20 cellular contexts compared by ENCODE assay signal in the genomic region with DNA sequence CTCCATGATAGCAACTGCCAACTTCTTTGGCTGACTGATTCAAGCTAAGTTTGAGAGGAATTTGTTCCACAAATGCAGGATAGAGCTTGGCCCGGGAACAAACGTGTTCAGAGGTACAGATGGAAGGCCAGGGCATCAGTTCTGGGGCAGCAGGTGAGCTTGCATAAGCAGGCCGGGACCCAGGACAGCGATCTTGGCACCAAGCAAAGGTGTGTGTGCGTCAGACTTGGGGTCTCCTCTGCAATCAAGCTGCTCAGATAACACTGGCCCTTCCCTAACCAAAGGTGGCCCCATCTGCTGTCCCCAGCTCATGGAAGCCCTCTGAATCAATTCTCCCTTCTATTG.
"Had no signal": no experiment of that assay in that cellular context is flagged by ENCODE, and none has a peak within 500 bp of the region (broad histone marks: within the 10 kb centered on the region; RNA-seq: fewer than 3 reads in every experiment).

No MANE protein-coding gene starts in this region.

- H3K9ac ChIP-seq: parathyroid adenoma had no signal

- H3K27ac ChIP-seq: esophagus muscularis mucosa, parathyroid adenoma, testis had no signal

- H3K4me1 Mint-ChIP-seq: activated naive CD8-positive, alpha-beta T cell treated with anti-CD3 and anti-CD28 coated beads, Interleukin-2, amount 10 ng/mL, durations not matched to agents 7 days and 5 days had no signal

- H3K36me3 ChIP-seq: esophagus muscularis mucosa had no signal

- DNase-seq: activated CD4-positive, alpha-beta memory T cell treated with anti-CD3 and anti-CD28 coated beads for 36 hours; activated CD4-positive, alpha-beta T cell treated with anti-CD3 and anti-CD28 coated beads for 4 hours; activated CD4-positive, CD25-positive, alpha-beta regulatory T cell; activated naive CD4-positive, alpha-beta T cell treated with Interleukin-2 at 50 U/mL for 16 hours; activated naive CD8-positive, alpha-beta T cell treated with anti-CD3 and anti-CD28 coated beads, Interleukin-2, amount 10 ng/mL, durations not matched to agents 7 days and 5 days; activated T-cell treated with anti-CD3 and anti-CD28 coated beads, Interleukin-2, amount 50 U/mL, for 48 hours; amniotic stem cell; effector memory CD4-positive, alpha-beta T cell; glutamatergic neuron; mesenchymal stem cell; mucosa of descending colon; nephron progenitor cell; stimulated activated CD4-positive, alpha-beta T cell treated with anti-CD3 and anti-CD28 coated beads, Interleukin-4, amount 100 ng/mL, for 1 hour; stimulated activated naive CD4-positive, alpha-beta T cell; SW 1271; T-helper 17 cell; testis; trophoblast cell had no signal

- H3K4me3 ChIP-seq: esophagus muscularis mucosa, mucosa of descending colon, testis had no signal

- ATAC-seq: mucosa of descending colon, T-helper 17 cell had no signal

- H3K36me3 Mint-ChIP-seq: activated CD4-positive, alpha-beta memory T cell treated with anti-CD3 and anti-CD28 coated beads for 36 hours; activated naive CD8-positive, alpha-beta T cell treated with anti-CD3 and anti-CD28 coated beads, Interleukin-2, amount 10 ng/mL, durations not matched to agents 7 days and 5 days had no signal

- H3K4me3 Mint-ChIP-seq: activated CD4-positive, alpha-beta memory T cell treated with anti-CD3 and anti-CD28 coated beads for 36 hours; activated naive CD8-positive, alpha-beta T cell treated with anti-CD3 and anti-CD28 coated beads, Interleukin-2, amount 10 ng/mL, durations not matched to agents 7 days and 5 days; nephron progenitor cell; T-helper 17 cell had no signal

- H3K27ac Mint-ChIP-seq: activated CD4-positive, alpha-beta memory T cell treated with anti-CD3 and anti-CD28 coated beads for 36 hours; activated naive CD8-positive, alpha-beta T cell treated with anti-CD3 and anti-CD28 coated beads, Interleukin-2, amount 10 ng/mL, durations not matched to agents 7 days and 5 days; nephron progenitor cell; T-helper 17 cell had no signal

- H3K27me3 ChIP-seq: testis had no signal

- H3K9me3 Mint-ChIP-seq: activated CD4-positive, alpha-beta memory T cell treated with anti-CD3 and anti-CD28 coated beads for 36 hours; activated naive CD8-positive, alpha-beta T cell treated with anti-CD3 and anti-CD28 coated beads, Interleukin-2, amount 10 ng/mL, durations not matched to agents 7 days and 5 days; nephron progenitor cell had no signal

- H3K9me3 ChIP-seq: esophagus muscularis mucosa, mucosa of descending colon, testis had no signal

- H3K4me1 ChIP-seq: esophagus muscularis mucosa, parathyroid adenoma, testis had no signal
